ENCODE assay signal across 17 cellular contexts in genomic region chr9:17401858-17402257, GRCh38.
DNase-seq lines count a peak whose midpoint lies in the region; ATAC-seq, FAIRE-seq and TF ChIP-seq lines count a peak whose summit lies in the region.
"Had no signal": no experiment of that assay in that cellular context is flagged by ENCODE, and none has a peak within 500 bp of the region (broad histone marks: within the 10 kb centered on the region; RNA-seq: fewer than 3 reads in every experiment).

No MANE protein-coding gene starts in this region.

- H3K36me3 ChIP-seq in IMR-90 (ENCODE audit: control insufficient read depth, insufficient read depth, low read length) (no peaks in the 10 kb centered on the region), bronchial epithelial cell (ENCODE audit: control insufficient read depth, insufficient read depth, low read length) (no peaks in the 10 kb centered on the region), thyroid gland (no peaks in the 10 kb centered on the region)
- H3K36me3 ChIP-seq: HAP-1, Peyer's patch, SJSA1 had no signal

- intact Hi-C loops in IMR-90 (cut with micrococcal nuclease) (loop anchor here (1.0 to 5.0 kb wide), 2 partner anchors 285 to 339 kb away; no protein-coding TSS in a partner anchor), thyroid gland (cut with DNase I) (no loop called here)

- H4K91ac ChIP-seq in IMR-90 (ENCODE audit: insufficient read depth, low read depth, low read length), result no peak overlapping the region

- no peak overlapping the region for H2AFZ ChIP-seq in IMR-90 (replicated peaks; ENCODE audit: low read length, poor library complexity)
- H2AFZ ChIP-seq: GM23248 had no signal

- no peak overlapping the region for H3K4me2 ChIP-seq in IMR-90 (ENCODE audit: low read depth, low read length)

- TF ChIP-seq POLR2A in IMR-90 (IDR thresholded peaks at IDR 0.05; ENCODE audit: low read depth, low read length) (no peak), thyroid gland (IDR thresholded peaks at IDR 0.05) (no peak)

- ATAC-seq in IMR-90 (ENCODE audit: low read depth) (no peak), HG02885 (IDR thresholded peaks at IDR 0.05; ENCODE audit: poor library complexity, unreplicated experiment) (no peak)
- no peak for ATAC-seq in effector memory CD8-positive, alpha-beta T cell (replicated peaks)
- ATAC-seq: GM12878 had no signal

- BruUV-seq in IMR-90 (replicated peaks; lab: Mats Ljungman, UMichigan), result no TSS peak

- H3K27ac ChIP-seq in IMR-90 (ENCODE audit: insufficient read depth, low read length) (no peak overlapping the region), thyroid gland (no peak overlapping the region)
- H3K27ac ChIP-seq: GM23248, Peyer's patch, SJSA1 had no signal

- H2AK5ac ChIP-seq in IMR-90 (ENCODE audit: low read depth, low read length), result no peak overlapping the region

- H3K4me3 Mint-ChIP-seq in effector memory CD8-positive, alpha-beta T cell, result no peak overlapping the region
- H3K4me3 Mint-ChIP-seq: CD4-positive, CD25-positive, alpha-beta regulatory T cell; IgD-negative memory B cell had no signal

- TF ChIP-seq CTCF in IMR-90 (conservative IDR thresholded peaks at IDR 0.05; ENCODE audit: low read depth, low read length), result no peak
- no peak for TF ChIP-seq CTCF in bronchial epithelial cell (IDR thresholded peaks at IDR 0.05; ENCODE audit: insufficient read depth, low read length, severe bottlenecking)
- TF ChIP-seq CTCF in thyroid gland (IDR thresholded peaks at IDR 0.05), result no peak

- H3K56ac ChIP-seq in IMR-90 (ENCODE audit: extremely low read depth, insufficient read depth, low read length), result no peak overlapping the region

- no peak overlapping the region for H3K9ac ChIP-seq in IMR-90 (ENCODE audit: low read depth, low read length)
- H3K9ac ChIP-seq: GM23248 had no signal

- no peak overlapping the region for H4K5ac ChIP-seq in IMR-90 (ENCODE audit: low read depth, low read length)

- no peaks in the 10 kb centered on the region for H3K36me3 Mint-ChIP-seq in effector memory CD8-positive, alpha-beta T cell (ENCODE audit: insufficient read depth)
- H3K36me3 Mint-ChIP-seq: CD4-positive, CD25-positive, alpha-beta regulatory T cell; IgD-negative memory B cell had no signal

- in situ Hi-C loops in IMR-90 (cut with MboI; ENCODE audit: low sequenced_read_pairs), result no loop called here

- POLR2A ChIA-PET in IMR-90 (lab: Charles Lee; ENCODE audit: unreplicated experiment), result no interaction called here

- no peak overlapping the region for H2BK15ac ChIP-seq in IMR-90 (ENCODE audit: low read depth, low read length)

- DNase-seq in IMR-90 (peak; percentile 4), bronchial epithelial cell (ENCODE audit: low read depth) (peak; percentile 23), glomerular endothelial cell (ENCODE audit: extremely low read depth, low read depth, low spot score) (peak; percentile 16), thyroid gland (no peak), NCI-H748 treated with DMSO at 0.1 percent for 48 hours (lab: John Stamatoyannopoulos, UW) (no peak)
- DNase-seq in effector memory CD8-positive, alpha-beta T cell, result no peak
- DNase-seq: CD4-positive, CD25-positive, alpha-beta regulatory T cell; NCI-H1105 treated with DMSO at 0.1 percent for 48 hours; NCI-H2171; NCI-H345; Peyer's patch had no signal

- H2BK120ac ChIP-seq in IMR-90 (ENCODE audit: low read depth, low read length), result no peak overlapping the region

- no peaks in the 10 kb centered on the region for H3K27me3 ChIP-seq in IMR-90 (ENCODE audit: control insufficient read depth, insufficient read depth, low read length)
- no peaks in the 10 kb centered on the region for H3K27me3 ChIP-seq in bronchial epithelial cell (ENCODE audit: control insufficient read depth, insufficient read depth, low read length)
- no peaks in the 10 kb centered on the region for H3K27me3 ChIP-seq in thyroid gland
- H3K27me3 ChIP-seq: Peyer's patch, SJSA1 had no signal

- no peak overlapping the region for H4K8ac ChIP-seq in IMR-90 (ENCODE audit: low read depth in 2 of 2, low read length in 2 of 2)

- no peak overlapping the region for H3K27ac Mint-ChIP-seq in effector memory CD8-positive, alpha-beta T cell
- H3K27ac Mint-ChIP-seq: CD4-positive, CD25-positive, alpha-beta regulatory T cell; IgD-negative memory B cell had no signal

- no peak overlapping the region for H3K14ac ChIP-seq in IMR-90 (replicated peaks; ENCODE audit: low read depth, low read length)

- no peaks in the 10 kb centered on the region for H3K4me1 Mint-ChIP-seq in effector memory CD8-positive, alpha-beta T cell (ENCODE audit: low read depth in 2 of 2)
- H3K4me1 Mint-ChIP-seq: CD4-positive, CD25-positive, alpha-beta regulatory T cell; IgD-negative memory B cell had no signal

- CTCF ChIA-PET in IMR-90 (lab: Yijun Ruan, JAX), result interaction anchor here (0.6 to 1.2 kb wide), 3 partner anchors 31 to 340 kb away, joined by 3 read pairs; no protein-coding TSS in a partner anchor

- H3K4me3 ChIP-seq in IMR-90 (ENCODE audit: insufficient read depth, low read depth, low read length) (no peak overlapping the region), bronchial epithelial cell (ENCODE audit: low read depth, low read length) (no peak overlapping the region), thyroid gland (replicated peaks in 1 of 3) (no peak overlapping the region)
- H3K4me3 ChIP-seq: GM12878, GM23248, HAP-1, Peyer's patch, SJSA1 had no signal

- H4K20me1 ChIP-seq in IMR-90 (ENCODE audit: insufficient read depth, low read length), result no peaks in the 10 kb centered on the region

- dilution Hi-C loops in IMR-90 (cut with HindIII; ENCODE audit: low sequenced_read_pairs, unreplicated experiment), result no loop called here

- no peak overlapping the region for H2AK9ac ChIP-seq in IMR-90 (replicated peaks; ENCODE audit: low read depth, low read length, poor library complexity)

- H2BK20ac ChIP-seq in IMR-90 (ENCODE audit: low read depth, low read length), result no peak overlapping the region

- H3K9me1 ChIP-seq in IMR-90 (ENCODE audit: insufficient read depth, low read length), result no peaks in the 10 kb centered on the region

- no peaks in the 10 kb centered on the region for H3K4me1 ChIP-seq in IMR-90 (ENCODE audit: control insufficient read depth, insufficient read depth, low read length)
- H3K4me1 ChIP-seq in thyroid gland, result no peaks in the 10 kb centered on the region
- H3K4me1 ChIP-seq: Peyer's patch, SJSA1 had no signal

- no peak overlapping the region for H3K23ac ChIP-seq in IMR-90 (ENCODE audit: low read depth, low read length)

- no peak for TF ChIP-seq RAD21 in IMR-90 (IDR thresholded peaks at IDR 0.05; ENCODE audit: low read length)

- H3K18ac ChIP-seq in IMR-90 (ENCODE audit: low read depth, low read length), result no peak overlapping the region

- no peaks in the 10 kb centered on the region for H3K79me1 ChIP-seq in IMR-90 (ENCODE audit: low read depth in 1 of 2, low read length in 2 of 2)

- no peak overlapping the region for H2BK5ac ChIP-seq in IMR-90 (ENCODE audit: low read depth, low read length, poor library complexity, severe bottlenecking)

- H3K9me3 ChIP-seq in IMR-90 (ENCODE audit: control insufficient read depth, insufficient read depth, low read length) (no peaks in the 10 kb centered on the region), thyroid gland (no peaks in the 10 kb centered on the region)
- H3K9me3 ChIP-seq: HAP-1, Peyer's patch, SJSA1 had no signal

- no CpG with 5 or more reads among the region's 2 CpGs for WGBS in IMR-90 (ENCODE audit: extremely low coverage in 2 of 2, insufficient read length in 1 of 2), 2 experiments
- 66 to 97% methylated on average over 2 of the region's 2 CpGs for WGBS in thyroid gland, 2 donors

- FAIRE-seq in bronchial epithelial cell (lab: Jason Lieb, UNC), result no peak
- FAIRE-seq: GM12878 had no signal

- peaks cover 7 to 20% of the 10 kb centered on the region in 2 donors for H3K9me3 Mint-ChIP-seq in effector memory CD8-positive, alpha-beta T cell

- H3K27me3 Mint-ChIP-seq in effector memory CD8-positive, alpha-beta T cell, result no peaks in the 10 kb centered on the region
- H3K27me3 Mint-ChIP-seq: CD4-positive, CD25-positive, alpha-beta regulatory T cell; IgD-negative memory B cell had no signal

- H3K4ac ChIP-seq in IMR-90 (ENCODE audit: low read depth, low read length), result no peak overlapping the region

TF ChIP-seq in IMR-90, 13 proteins besides CTCF, POLR2A, EP300 and RAD21:
- TF ChIP-seq MXI1 (IDR thresholded peaks at IDR 0.05; ENCODE audit: borderline replicate concordance, low read depth, low read length) (no peak), RFX5 (IDR thresholded peaks at IDR 0.05; ENCODE audit: low read depth, low read length) (no peak), USF2 (IDR thresholded peaks at IDR 0.05; ENCODE audit: low read depth, low read length) (no peak), CEBPB (IDR thresholded peaks at IDR 0.05; ENCODE audit: low read depth, low read length) (no peak), MAZ (IDR thresholded peaks at IDR 0.05; ENCODE audit: borderline replicate concordance, low read depth, low read length) (no peak), NFE2L2 (IDR thresholded peaks at IDR 0.05; ENCODE audit: low read depth, low read length) (no peak), BHLHE40 (IDR thresholded peaks at IDR 0.05; ENCODE audit: low read depth, low read length) (no peak), MAFK (IDR thresholded peaks at IDR 0.05; ENCODE audit: low read depth, low read length) (no peak), SMC3 (IDR thresholded peaks at IDR 0.05; ENCODE audit: low read depth, low read length) (no peak), ELK1 (IDR thresholded peaks at IDR 0.05; ENCODE audit: borderline replicate concordance, low read depth, low read length) (no peak), CHD1 (IDR thresholded peaks at IDR 0.05; ENCODE audit: low read depth, low read length) (no peak), RCOR1 (IDR thresholded peaks at IDR 0.05; ENCODE audit: insufficient replicate concordance, low read length) (no peak), FOS (IDR thresholded peaks at IDR 0.05; ENCODE audit: low read depth, low read length) (no peak)

Comparison
In these comparisons a context has a peak if more than half of its experiments do, and no peak if none do; other contexts are left out.
1. DNase-seq: peak in IMR-90 (single experiment), bronchial epithelial cell (single experiment) and glomerular endothelial cell (single experiment); none in thyroid gland (0 of 2), effector memory CD8-positive, alpha-beta T cell (0 of 3) and NCI-H748 treated with DMSO at 0.1 percent for 48 hours (single experiment).